22 cellular contexts compared by ENCODE assay signal in genomic region chr7:41581041-41581440, GRCh38.
A peak's percentile ranks its signal among the peaks of the same experiment; 100 is the strongest.
DNase-seq lines count a peak whose midpoint lies in the region; ATAC-seq and TF ChIP-seq lines count a peak whose summit lies in the region.
"Had no signal": no experiment of that assay in that cellular context is flagged by ENCODE, and none has a peak within 500 bp of the region (broad histone marks: within the 10 kb centered on the region; RNA-seq: fewer than 3 reads in every experiment).

No MANE protein-coding gene starts in this region.

- DNase-seq in NOMO-1 treated with DMSO at 0.1 percent for 48 hours (lab: John Stamatoyannopoulos, UW; ENCODE audit: unreplicated experiment) = peak; percentile 25
- no peak for DNase-seq in NOMO-1 treated with dmso at 0.1 percent for 144 hours (lab: John Stamatoyannopoulos, UW; ENCODE audit: unreplicated experiment)
- no peak for DNase-seq in RWPE2 (ENCODE audit: low spot score)
- peak; percentile 71 for DNase-seq in fibroblast of villous mesenchyme (ENCODE audit: low read depth)
- no peak for DNase-seq in mesenteric fat pad (ENCODE audit: low spot score)
- no peak for DNase-seq in EL
- DNase-seq in stimulated activated CD4-positive, alpha-beta T cell treated with anti-CD3 and anti-CD28 coated beads, Interleukin-2, amount 100 ng/mL, for 48 hours = no peak
- DNase-seq: 8988T; BE2C; CD4-positive, CD25-positive, alpha-beta regulatory T cell; COR-L47; GF-D8; H9; Kasumi-1; NCI-H1105 treated with DMSO at 0.1 percent for 48 hours; NCI-H1694 treated with DMSO at 0.1 percent for 48 hours; NCI-H510A; Right ventricle myocardium superior had no signal

- no peak for TF ChIP-seq CTCF in RWPE2 (IDR thresholded peaks at IDR 0.05; ENCODE audit: poor library complexity, severe bottlenecking)
- no peak for TF ChIP-seq CTCF in fibroblast of villous mesenchyme (IDR thresholded peaks at IDR 0.05; ENCODE audit: insufficient read depth, low read depth, low read length)

- H3K36me3 ChIP-seq in RWPE2 (ENCODE audit: low read depth) (no peaks in the 10 kb centered on the region), skeletal muscle satellite cell (ENCODE audit: insufficient read depth, low read length) (no peaks in the 10 kb centered on the region)
- H3K36me3 ChIP-seq: BE2C, MG63 had no signal

- H3K4me2 ChIP-seq in skeletal muscle satellite cell (ENCODE audit: low read length) = no peak overlapping the region

- H3K27ac ChIP-seq in RWPE2 (ENCODE audit: poor library complexity, severe bottlenecking) = peak overlapping the region; percentile 72
- H3K27ac ChIP-seq: HL-60, SK-N-MC had no signal

- peak overlapping the region; percentile 71 for H3K9ac ChIP-seq in skeletal muscle satellite cell (ENCODE audit: low read depth, low read length)

- no peak overlapping the region for H3K4me3 ChIP-seq in RWPE2 (ENCODE audit: severe bottlenecking)
- no peak overlapping the region for H3K4me3 ChIP-seq in fibroblast of villous mesenchyme (ENCODE audit: low read depth, low read length)
- no peak overlapping the region for H3K4me3 ChIP-seq in skeletal muscle satellite cell (ENCODE audit: low read length)
- H3K4me3 ChIP-seq: MG63, SK-N-MC had no signal

- ATAC-seq in RWPE2 (ENCODE audit: low read depth) = no peak

- peaks cover 12% of the 10 kb centered on the region for H3K4me1 ChIP-seq in RWPE2 (ENCODE audit: insufficient read depth, poor library complexity, severe bottlenecking)
- peaks cover 17% of the 10 kb centered on the region for H3K4me1 ChIP-seq in skeletal muscle satellite cell (ENCODE audit: control insufficient read depth, insufficient read depth, low read length)
- H3K4me1 ChIP-seq: BE2C had no signal

- H3K9me3 ChIP-seq in RWPE2 (ENCODE audit: severe bottlenecking) (no peaks in the 10 kb centered on the region), skeletal muscle satellite cell (replicated peaks; ENCODE audit: low read length) (no peaks in the 10 kb centered on the region)
- H3K9me3 ChIP-seq: BE2C, MG63 had no signal

- no peaks in the 10 kb centered on the region for H3K27me3 ChIP-seq in RWPE2 (ENCODE audit: insufficient read depth, poor library complexity, severe bottlenecking)
- H3K27me3 ChIP-seq in skeletal muscle satellite cell (ENCODE audit: control insufficient read depth, insufficient read depth, low read length) = no peaks in the 10 kb centered on the region
- H3K27me3 ChIP-seq: BE2C, MG63 had no signal

Comparison
In these comparisons a context has a peak if more than half of its experiments do, and no peak if none do; other contexts are left out.
1. DNase-seq: peak in NOMO-1 treated with DMSO at 0.1 percent for 48 hours (single experiment) and fibroblast of villous mesenchyme (single experiment); none in NOMO-1 treated with dmso at 0.1 percent for 144 hours (single experiment), RWPE2 (single experiment), mesenteric fat pad (single experiment), EL (single experiment) and stimulated activated CD4-positive, alpha-beta T cell treated with anti-CD3 and anti-CD28 coated beads, Interleukin-2, amount 100 ng/mL, for 48 hours (0 of 2).